8 cellular contexts compared by ENCODE assay signal in the genomic region with DNA sequence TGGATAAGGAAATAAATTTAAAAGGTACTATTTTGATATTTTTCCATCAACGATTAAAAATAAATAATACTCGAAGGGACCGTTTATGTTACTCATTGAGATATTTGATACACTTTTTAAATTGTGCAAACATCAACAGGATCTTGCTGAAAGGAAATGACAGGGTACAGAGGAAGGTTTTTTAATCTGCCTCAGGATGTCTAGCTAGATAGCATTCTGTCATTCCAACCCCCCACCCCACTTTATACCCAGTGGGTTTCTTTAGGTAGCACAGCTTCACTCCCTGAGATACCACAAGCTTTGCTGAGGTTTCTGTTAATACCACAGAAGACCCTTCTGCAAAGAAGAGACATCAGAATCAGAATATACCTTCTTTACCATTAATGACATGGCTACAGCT. TPM values are rescaled to one million over a fixed set of nuclear protein-coding genes. Genes with fewer than 3 reads are reported as not detected.
DNase-seq lines count a peak whose midpoint lies in the region; ATAC-seq, FAIRE-seq and TF ChIP-seq lines count a peak whose summit lies in the region.

No MANE protein-coding gene starts in this region.

- no peaks in the 10 kb centered on the region for H3K36me3 ChIP-seq in SJCRH30
- H3K36me3 ChIP-seq in neuronal stem cell (replicated peaks in 1 of 2; ENCODE audit: control insufficient read depth in 2 of 2, insufficient read depth in 2 of 2, low read length in 2 of 2) = no peaks in the 10 kb centered on the region

- H3K36me3 Mint-ChIP-seq in Calu3 (ENCODE audit: insufficient read depth, unreplicated experiment) = peaks cover 17% of the 10 kb centered on the region

- peak overlapping the region; percentile 92 for H3K4me3 ChIP-seq in SJCRH30
- peak overlapping the region; percentile 78 for H3K4me3 ChIP-seq in epithelial cell of esophagus (ENCODE audit: low read length)
- peak overlapping the region; percentile 35 to 81 for H3K4me3 ChIP-seq in neuronal stem cell (ENCODE audit: low read length in 2 of 2)

- no peak overlapping the region for H2BK12ac ChIP-seq in neuronal stem cell (ENCODE audit: low read length)

- H3K14ac ChIP-seq in neuronal stem cell (ENCODE audit: low read length) = no peak overlapping the region

- H3K4ac ChIP-seq in neuronal stem cell (ENCODE audit: low read length) = no peak overlapping the region

- CTCF ChIA-PET in Calu3 (lab: Charles Lee) = interaction anchor here (0.7 kb wide), 1 partner anchor 374 kb away, joined by 3 read pairs; no protein-coding TSS in a partner anchor

- BruUV-seq in Calu3 (replicated peaks; lab: Mats Ljungman, UMichigan) = no TSS peak

- H3K9ac ChIP-seq in neuronal stem cell (ENCODE audit: low read depth, low read length, poor library complexity) = no peak overlapping the region

- no peak overlapping the region for H2BK15ac ChIP-seq in neuronal stem cell (ENCODE audit: low read length)

- no peak for FAIRE-seq in GM12891 (lab: Jason Lieb, UNC)

- H3K79me1 ChIP-seq in neuronal stem cell (ENCODE audit: low read depth, low read length) = no peaks in the 10 kb centered on the region

- no peaks in the 10 kb centered on the region for H3K27me3 Mint-ChIP-seq in Calu3 (ENCODE audit: unreplicated experiment)

- H3K9me3 ChIP-seq in SJCRH30 (replicated peaks) (no peaks in the 10 kb centered on the region; the same call in 1 of the 2 replicates), neuronal stem cell (replicated peaks in 1 of 2; ENCODE audit: control insufficient read depth in 2 of 2, insufficient read depth in 1 of 2, low read depth in 1 of 2, low read length in 2 of 2) (peaks cover 2 to 20% of the 10 kb centered on the region in 2 donors)

- H3K27me3 ChIP-seq in SJCRH30 (no peaks in the 10 kb centered on the region), neuronal stem cell (ENCODE audit: control insufficient read depth in 3 of 3, insufficient read depth in 3 of 3, low read depth in 1 of 3, low read length in 3 of 3) (no peaks in the 10 kb centered on the region)

- H3K9me3 Mint-ChIP-seq in Calu3 (ENCODE audit: low read depth, unreplicated experiment) = no peaks in the 10 kb centered on the region

- H3K27ac ChIP-seq in SJCRH30 (peak overlapping the region; percentile 97), neuronal stem cell (replicated peaks; ENCODE audit: low read length) (no peak overlapping the region)

- peak overlapping the region; percentile 49 for H3K4me2 ChIP-seq in neuronal stem cell (ENCODE audit: insufficient read depth, low read length, poor library complexity, severe bottlenecking)

- no peak overlapping the region for H2BK5ac ChIP-seq in neuronal stem cell (ENCODE audit: low read length)

- no peak overlapping the region for H4K8ac ChIP-seq in neuronal stem cell (ENCODE audit: low read depth, low read length)

- peaks cover 28% of the 10 kb centered on the region for H3K4me1 Mint-ChIP-seq in Calu3 (ENCODE audit: low read depth, unreplicated experiment)

- peak overlapping the region; percentile 50 for H3K27ac Mint-ChIP-seq in Calu3 (ENCODE audit: unreplicated experiment)

- DNase-seq in Calu3 = no peak
- DNase-seq in SJCRH30 = peak in 1 of 2 experiments; percentile 36
- DNase-seq in epithelial cell of esophagus (ENCODE audit: low read depth) = no peak
- DNase-seq in neuronal stem cell (ENCODE audit: low spot score) = no peak
- DNase-seq in stimulated activated CD4-positive, alpha-beta T cell treated with anti-CD3 and anti-CD28 coated beads, Interleukin-4, amount 100 ng/mL, for 1 hour = no peak
- DNase-seq in NCI-H2081 treated with DMSO at 0.1 percent for 48 hours (lab: John Stamatoyannopoulos, UW) = no peak
- no peak for DNase-seq in GM12891 (ENCODE audit: insufficient read length, low spot score)

- no peak overlapping the region for H3K18ac ChIP-seq in neuronal stem cell (ENCODE audit: low read length)

- intact Hi-C loops in Calu3 (cut with micrococcal nuclease; ENCODE audit: unreplicated experiment) = loop anchor here (5.0 kb wide), 2 partner anchors 68 to 102 kb away; no protein-coding TSS in a partner anchor

- TF ChIP-seq CTCF in Calu3 (IDR thresholded peaks at IDR 0.05; ENCODE audit: unreplicated experiment) (no peak), epithelial cell of esophagus (IDR thresholded peaks at IDR 0.05; ENCODE audit: insufficient read depth, low read depth, low read length, missing control alignments) (no peak)

- no peak overlapping the region for H2BK120ac ChIP-seq in neuronal stem cell (ENCODE audit: low read depth, low read length)

- H2AFZ ChIP-seq in neuronal stem cell (ENCODE audit: low read length) = no peak overlapping the region

- TF ChIP-seq POLR2A in GM12891 (IDR thresholded peaks at IDR 0.05; ENCODE audit: low read depth, low read length) = no peak

- H2AK5ac ChIP-seq in neuronal stem cell (ENCODE audit: low read depth, low read length) = no peak overlapping the region

- no peak for ATAC-seq in HG03175 (IDR thresholded peaks at IDR 0.05; ENCODE audit: unreplicated experiment)

- H3K23ac ChIP-seq in neuronal stem cell (ENCODE audit: low read depth, low read length, poor library complexity) = no peak overlapping the region

- peak overlapping the region; percentile 76 for H3K4me3 Mint-ChIP-seq in Calu3 (ENCODE audit: low read depth, unreplicated experiment)

- no CpG with 5 or more reads among the region's 3 CpGs for WGBS in neuronal stem cell (ENCODE audit: extremely low coverage in 2 of 2, insufficient read length in 2 of 2, insufficient replicate concordance in 1 of 2), 2 donors

- H3K4me1 ChIP-seq in SJCRH30 (peaks cover 42% of the 10 kb centered on the region), neuronal stem cell (ENCODE audit: control insufficient read depth in 2 of 2, insufficient read depth in 1 of 2, low read depth in 1 of 2, low read length in 2 of 2) (peaks cover 8 to 23% of the 10 kb centered on the region in 2 donors)

- no peak overlapping the region for H4K91ac ChIP-seq in neuronal stem cell (ENCODE audit: low read depth, low read length, poor library complexity)

TF ChIP-seq in GM12891, 5 proteins besides CTCF, POLR2A, EP300 and RAD21:
- TF ChIP-seq TAF1 (IDR thresholded peaks at IDR 0.05; ENCODE audit: low read depth, low read length) (no peak), POLR2AphosphoS5 (IDR thresholded peaks at IDR 0.05; ENCODE audit: low read depth, low read length) (no peak), SPI1 (IDR thresholded peaks at IDR 0.05; ENCODE audit: low read depth, low read length) (no peak), PAX5 (IDR thresholded peaks at IDR 0.05; ENCODE audit: insufficient read depth, low read length, severe bottlenecking) (no peak), POU2F2 (IDR thresholded peaks at IDR 0.05; ENCODE audit: low read depth, low read length) (no peak)
TF ChIP-seq in GM12891: peak in this region for 0.

RNA-seq across cellular contexts. Expression of gene PHACTR2, which starts 1.2 kb away (rescaled TPM):
- 19.5 and 20.7 TPM in 2 replicates for total RNA-seq in Calu3 (2022)
- 57.1 and 63.7 TPM in 2 replicates for total RNA-seq in SJCRH30 (2014; rRNA removed; shearing (Covaris generic))
- polyA plus RNA-seq in neuronal stem cell (2013, experiment 1 of 2) = 20.2 TPM
- polyA plus RNA-seq in neuronal stem cell (2013, experiment 2 of 2) = 20.2 TPM
- 3.1 TPM for polyA plus RNA-seq in GM12891 (2012; ENCODE audit: low read depth, missing spikeins)
